In the genomic region with DNA sequence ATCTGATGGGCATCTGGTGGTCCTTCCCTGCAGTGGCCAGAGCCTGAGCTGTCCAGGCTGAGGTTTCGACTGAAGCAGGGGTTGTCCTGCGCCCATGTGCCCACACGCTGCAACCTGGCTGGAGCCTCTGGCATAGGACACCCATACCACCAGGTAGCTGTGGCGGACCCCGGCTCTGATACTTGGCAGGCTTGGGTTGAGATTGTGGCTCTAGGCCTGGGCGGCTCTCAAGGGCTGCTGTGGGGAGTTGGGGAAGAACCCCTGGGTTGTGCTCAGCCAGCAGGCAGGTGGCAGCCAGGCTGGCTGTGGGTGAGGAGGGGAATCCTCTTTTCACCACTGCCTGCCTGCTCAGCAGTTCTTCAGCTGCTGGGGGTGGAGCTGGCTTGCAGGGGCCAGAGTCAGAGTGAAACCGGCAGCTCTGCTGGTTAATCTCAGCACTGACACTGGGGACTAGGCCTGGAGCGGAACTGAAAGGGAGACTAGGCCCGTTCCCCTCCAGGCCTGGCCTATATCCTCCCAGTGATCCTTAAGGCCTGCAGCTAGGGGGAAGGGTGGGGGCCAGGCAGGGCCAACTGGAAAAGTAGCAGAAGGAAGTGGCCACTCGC, we compare ENCODE assay signal across 8 cellular contexts. TPM values are rescaled to one million over a fixed set of nuclear protein-coding genes. Genes with fewer than 3 reads are reported as not detected.
DNase-seq lines count a peak whose midpoint lies in the region; ATAC-seq and TF ChIP-seq lines count a peak whose summit lies in the region.

No MANE protein-coding gene starts in this region.

- peak; percentile 80 to 92 for DNase-seq in activated naive CD4-positive, alpha-beta T cell treated with anti-CD3 and anti-CD28 coated beads, Interleukin-2, amount 50 U/mL, for 72 hours (ENCODE audit: low spot score in 2 of 2)
- DNase-seq in iris pigment epithelial cell (ENCODE audit: low read depth) (peak; percentile 44), A172 (ENCODE audit: low spot score) (no peak), DMS79 (lab: John Stamatoyannopoulos, UW) (no peak)
- DNase-seq in stimulated activated CD4-positive, alpha-beta T cell treated with anti-CD3 and anti-CD28 coated beads, Interleukin-2, amount 100 ng/mL, for 48 hours, result peak; percentile 70 to 75

- H3K36me3 Mint-ChIP-seq in activated naive CD4-positive, alpha-beta T cell treated with anti-CD3 and anti-CD28 coated beads, Interleukin-2, amount 50 U/mL, for 72 hours, result peaks cover 4 to 15% of the 10 kb centered on the region in 2 donors

- peak; percentile 80 for ATAC-seq in GM18870 (IDR thresholded peaks at IDR 0.05; ENCODE audit: unreplicated experiment)
- peak; percentile 87 for ATAC-seq in HG02973 (IDR thresholded peaks at IDR 0.05; ENCODE audit: unreplicated experiment)
- ATAC-seq in SK-N-SH treated with all-trans-retinoic acid at 6 μM for 48 hours, result peak; percentile 23
- ATAC-seq in activated naive CD4-positive, alpha-beta T cell treated with anti-CD3 and anti-CD28 coated beads, Interleukin-2, amount 50 U/mL, for 72 hours, result peak; percentile 83 to 90

- peak overlapping the region; percentile 85 to 87 for H3K27ac Mint-ChIP-seq in activated naive CD4-positive, alpha-beta T cell treated with anti-CD3 and anti-CD28 coated beads, Interleukin-2, amount 50 U/mL, for 72 hours

- no peaks in the 10 kb centered on the region for H3K9me3 Mint-ChIP-seq in activated naive CD4-positive, alpha-beta T cell treated with anti-CD3 and anti-CD28 coated beads, Interleukin-2, amount 50 U/mL, for 72 hours

TF ChIP-seq in SK-N-SH treated with all-trans-retinoic acid at 6 μM for 48 hours, 23 proteins besides CTCF, POLR2A, EP300 and RAD21:
- TF ChIP-seq CSDC2 (CRISPR knock-in tag; IDR thresholded peaks at IDR 0.05) (no peak), ESRRG (CRISPR knock-in tag; IDR thresholded peaks at IDR 0.05) (no peak), GLIS3 (CRISPR knock-in tag; IDR thresholded peaks at IDR 0.05) (no peak), TOX (CRISPR knock-in tag; IDR thresholded peaks at IDR 0.05; ENCODE audit: borderline replicate concordance) (no peak), ZNF70 (CRISPR knock-in tag; IDR thresholded peaks at IDR 0.05) (no peak)
- TF ChIP-seq, protein P1, sequence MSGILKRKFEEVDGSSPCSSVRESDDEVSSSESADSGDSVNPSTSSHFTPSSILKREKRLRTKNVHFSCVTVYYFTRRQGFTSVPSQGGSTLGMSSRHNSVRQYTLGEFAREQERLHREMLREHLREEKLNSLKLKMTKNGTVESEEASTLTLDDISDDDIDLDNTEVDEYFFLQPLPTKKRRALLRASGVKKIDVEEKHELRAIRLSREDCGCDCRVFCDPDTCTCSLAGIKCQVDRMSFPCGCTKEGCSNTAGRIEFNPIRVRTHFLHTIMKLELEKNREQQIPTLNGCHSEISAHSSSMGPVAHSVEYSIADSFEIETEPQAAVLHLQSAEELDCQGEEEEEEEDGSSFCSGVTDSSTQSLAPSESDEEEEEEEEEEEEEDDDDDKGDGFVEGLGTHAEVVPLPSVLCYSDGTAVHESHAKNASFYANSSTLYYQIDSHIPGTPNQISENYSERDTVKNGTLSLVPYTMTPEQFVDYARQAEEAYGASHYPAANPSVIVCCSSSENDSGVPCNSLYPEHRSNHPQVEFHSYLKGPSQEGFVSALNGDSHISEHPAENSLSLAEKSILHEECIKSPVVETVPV (CRISPR knock-in tag; IDR thresholded peaks at IDR 0.05), result no peak
TF ChIP-seq in SK-N-SH treated with all-trans-retinoic acid at 6 μM for 48 hours: peak in this region for 0.

RNA-seq across cellular contexts. Expression of a gene that starts 39.1 kb away (rescaled TPM):
- total RNA-seq in activated naive CD4-positive, alpha-beta T cell treated with anti-CD3 and anti-CD28 coated beads, Interleukin-2, amount 50 U/mL, for 72 hours, result 10 to 100 TPM; 18.0 to 24.6 TPM
- total RNA-seq in A172 (2014; rRNA removed; shearing (Covaris generic)), result 30.5 and 32.3 TPM in 2 replicates

Comparison
In these comparisons a context has a peak if more than half of its experiments do, and no peak if none do; other contexts are left out.
1. ATAC-seq: peak in every context shown above with its lines; median percentile 87 in HG02973; 86 in activated naive CD4-positive, alpha-beta T cell treated with anti-CD3 and anti-CD28 coated beads, Interleukin-2, amount 50 U/mL, for 72 hours; 80 in GM18870; 23 in SK-N-SH treated with all-trans-retinoic acid at 6 μM for 48 hours.
2. DNase-seq: peak in activated naive CD4-positive, alpha-beta T cell treated with anti-CD3 and anti-CD28 coated beads, Interleukin-2, amount 50 U/mL, for 72 hours (2 of 2), iris pigment epithelial cell (single experiment) and stimulated activated CD4-positive, alpha-beta T cell treated with anti-CD3 and anti-CD28 coated beads, Interleukin-2, amount 100 ng/mL, for 48 hours (2 of 2); none in A172 (single experiment) and DMS79 (single experiment).